15 cellular contexts compared by ENCODE assay signal in genomic region chr13:45878966-45879365, GRCh38. TPM values are rescaled to one million over a fixed set of nuclear protein-coding genes. Genes with fewer than 3 reads are reported as not detected.
DNase-seq lines count a peak whose midpoint lies in the region; ATAC-seq and TF ChIP-seq lines count a peak whose summit lies in the region.
"Had no signal": no experiment of that assay in that cellular context is flagged by ENCODE, and none has a peak within 500 bp of the region (broad histone marks: within the 10 kb centered on the region; RNA-seq: fewer than 3 reads in every experiment).

No MANE protein-coding gene starts in this region.

- ATAC-seq in stimulated activated effector memory CD8-positive, alpha-beta T cell treated with anti-CD3 and anti-CD28 coated beads, Interleukin-12 subunit alpha, Interleukin-12 subunit beta, amount 100 ng/mL, for 72 hours: peak; percentile 26
- ATAC-seq in esophagus mucosa: no peak
- no peak for ATAC-seq in HG02763 (IDR thresholded peaks at IDR 0.05; ENCODE audit: unreplicated experiment)
- ATAC-seq in HG03457 (IDR thresholded peaks at IDR 0.05; ENCODE audit: unreplicated experiment): no peak

- peaks cover 6% of the 10 kb centered on the region for H3K27me3 Mint-ChIP-seq in nephron progenitor cell (ENCODE audit: low read depth, poor library complexity)

- H3K27ac ChIP-seq in angular gyrus (ENCODE audit: low read depth, low read length): peak overlapping the region; percentile 13
- H3K27ac ChIP-seq: BLaER1, SJSA1 had no signal

- DNase-seq in foreskin melanocyte: peak; percentile 69
- DNase-seq in nephron progenitor cell: no peak
- DNase-seq in stimulated activated effector memory CD8-positive, alpha-beta T cell treated with anti-CD3 and anti-CD28 coated beads, Interleukin-12 subunit alpha, Interleukin-12 subunit beta, amount 100 ng/mL, for 72 hours (ENCODE audit: low spot score in 2 of 2): no peak
- DNase-seq: CD4-positive, CD25-positive, alpha-beta regulatory T cell; KBM-7; NCI-H1105 treated with DMSO at 0.1 percent for 48 hours; NCI-H2029 had no signal

- H3K4me1 Mint-ChIP-seq in nephron progenitor cell: peaks cover 49% of the 10 kb centered on the region
- no peaks in the 10 kb centered on the region for H3K4me1 Mint-ChIP-seq in stimulated activated effector memory CD8-positive, alpha-beta T cell treated with anti-CD3 and anti-CD28 coated beads, Interleukin-12 subunit alpha, Interleukin-12 subunit beta, amount 100 ng/mL, for 72 hours
- H3K4me1 Mint-ChIP-seq: CD4-positive, CD25-positive, alpha-beta regulatory T cell had no signal

- H3K9me3 Mint-ChIP-seq in nephron progenitor cell: no peaks in the 10 kb centered on the region
- H3K9me3 Mint-ChIP-seq in stimulated activated effector memory CD8-positive, alpha-beta T cell treated with anti-CD3 and anti-CD28 coated beads, Interleukin-12 subunit alpha, Interleukin-12 subunit beta, amount 100 ng/mL, for 72 hours: no peaks in the 10 kb centered on the region
- H3K9me3 Mint-ChIP-seq: CD4-positive, CD25-positive, alpha-beta regulatory T cell had no signal

- TF ChIP-seq CTCF in nephron progenitor cell (IDR thresholded peaks at IDR 0.05): no peak

- H3K4me3 Mint-ChIP-seq in nephron progenitor cell: no peak overlapping the region
- H3K4me3 Mint-ChIP-seq in stimulated activated effector memory CD8-positive, alpha-beta T cell treated with anti-CD3 and anti-CD28 coated beads, Interleukin-12 subunit alpha, Interleukin-12 subunit beta, amount 100 ng/mL, for 72 hours: no peak overlapping the region
- H3K4me3 Mint-ChIP-seq: CD4-positive, CD25-positive, alpha-beta regulatory T cell had no signal

- H3K27ac Mint-ChIP-seq in nephron progenitor cell: peak overlapping the region; percentile 50
- H3K27ac Mint-ChIP-seq in stimulated activated effector memory CD8-positive, alpha-beta T cell treated with anti-CD3 and anti-CD28 coated beads, Interleukin-12 subunit alpha, Interleukin-12 subunit beta, amount 100 ng/mL, for 72 hours: no peak overlapping the region
- H3K27ac Mint-ChIP-seq: CD4-positive, CD25-positive, alpha-beta regulatory T cell had no signal

- H3K36me3 Mint-ChIP-seq in nephron progenitor cell (ENCODE audit: low read depth): no peaks in the 10 kb centered on the region
- no peaks in the 10 kb centered on the region for H3K36me3 Mint-ChIP-seq in stimulated activated effector memory CD8-positive, alpha-beta T cell treated with anti-CD3 and anti-CD28 coated beads, Interleukin-12 subunit alpha, Interleukin-12 subunit beta, amount 100 ng/mL, for 72 hours
- H3K36me3 Mint-ChIP-seq: CD4-positive, CD25-positive, alpha-beta regulatory T cell had no signal

RNA-seq across cellular contexts. Expression of gene SIAH3, which starts 27.4 kb away (rescaled TPM):
- 0.04 TPM for total RNA-seq in esophagus mucosa
- total RNA-seq: CD4-positive, CD25-positive, alpha-beta regulatory T cell; LHCN-M2; Right ventricle myocardium superior had no signal
